Comparison of ENCODE assay signal across 16 cellular contexts in the genomic region with DNA sequence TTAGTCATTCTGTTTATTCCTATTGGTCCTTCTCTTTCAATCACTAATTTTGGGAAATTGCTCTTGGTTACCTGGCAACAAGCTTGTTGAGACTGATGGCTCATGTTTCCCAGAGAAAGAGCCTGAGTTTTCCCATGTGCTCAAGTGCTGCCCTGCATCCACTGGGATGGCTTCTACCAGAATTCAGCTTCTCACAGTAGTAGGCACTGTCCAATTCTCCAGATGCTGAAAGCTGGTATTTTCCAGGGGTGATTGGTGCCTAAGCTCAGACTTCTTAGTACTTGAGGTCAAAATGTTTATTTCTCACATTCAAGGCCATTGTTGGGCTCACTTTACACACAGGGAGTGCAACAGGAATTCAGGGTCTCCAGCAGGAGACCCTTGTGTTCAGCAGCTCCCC. TPM values are rescaled to one million over a fixed set of nuclear protein-coding genes. Genes with fewer than 3 reads are reported as not detected.
"Had no signal": no experiment of that assay in that cellular context is flagged by ENCODE, and none has a peak within 500 bp of the region (broad histone marks: within the 10 kb centered on the region; RNA-seq: fewer than 3 reads in every experiment).

No MANE protein-coding gene starts in this region.

- H2AFZ ChIP-seq: hepatocyte had no signal

- H3K79me2 ChIP-seq: hepatocyte had no signal

- H3K9me3 Mint-ChIP-seq: activated CD4-positive, alpha-beta T cell treated with anti-CD3 and anti-CD28 coated beads, Interleukin-2, amount 10 ng/mL, durations not matched to agents 24 days and 14 days; activated CD8-positive, alpha-beta T cell treated with anti-CD3 and anti-CD28 coated beads for 36 hours; activated naive CD8-positive, alpha-beta T cell treated with anti-CD3 and anti-CD28 coated beads, Interleukin-2, amount 10 ng/mL, durations not matched to agents 7 days and 5 days; activated T-helper 17 cell treated with anti-CD3 and anti-CD28 coated beads, Interleukin-2, amount 50 U/mL, for 72 hours; natural killer cell treated with Interleukin-12 subunit alpha and Interleukin-12 subunit beta and Interleukin-15 and Interleukin-18, amount 100 ng/mL, for 72 hours had no signal

- H3K27ac ChIP-seq: brain microvascular endothelial cell, dorsolateral prefrontal cortex, foreskin keratinocyte, hepatocyte, spleen had no signal

- DNase-seq: activated CD4-positive, alpha-beta T cell treated with anti-CD3 and anti-CD28 coated beads, Interleukin-2, amount 10 ng/mL, durations not matched to agents 24 days and 14 days; activated CD8-positive, alpha-beta T cell treated with anti-CD3 and anti-CD28 coated beads for 36 hours; activated naive CD4-positive, alpha-beta T cell treated with Interleukin-2 at 50 U/mL for 16 hours; activated naive CD8-positive, alpha-beta T cell treated with anti-CD3 and anti-CD28 coated beads, Interleukin-2, amount 10 ng/mL, durations not matched to agents 7 days and 5 days; activated T-cell treated with anti-CD3 and anti-CD28 coated beads, Interleukin-2, amount 50 U/mL, for 1 hour; brain microvascular endothelial cell; central memory CD4-positive, alpha-beta T cell; dorsolateral prefrontal cortex; foreskin keratinocyte; spleen; stimulated activated CD4-positive, alpha-beta T cell treated with anti-CD3 and anti-CD28 coated beads, Interleukin-4, amount 100 ng/mL, for 4 hours; stimulated activated naive CD4-positive, alpha-beta T cell had no signal

- H3K4me3 Mint-ChIP-seq: activated CD4-positive, alpha-beta T cell treated with anti-CD3 and anti-CD28 coated beads, Interleukin-2, amount 10 ng/mL, durations not matched to agents 24 days and 14 days; activated CD8-positive, alpha-beta T cell treated with anti-CD3 and anti-CD28 coated beads for 36 hours; activated naive CD8-positive, alpha-beta T cell treated with anti-CD3 and anti-CD28 coated beads, Interleukin-2, amount 10 ng/mL, durations not matched to agents 7 days and 5 days; activated T-helper 17 cell treated with anti-CD3 and anti-CD28 coated beads, Interleukin-2, amount 50 U/mL, for 72 hours; natural killer cell treated with Interleukin-12 subunit alpha and Interleukin-12 subunit beta and Interleukin-15 and Interleukin-18, amount 100 ng/mL, for 72 hours had no signal

- H3K36me3 ChIP-seq: brain microvascular endothelial cell, spleen had no signal

- H3K9me3 ChIP-seq: spleen had no signal

- H3K27me3 ChIP-seq: brain microvascular endothelial cell, dorsolateral prefrontal cortex, foreskin keratinocyte, hepatocyte, spleen had no signal

- FAIRE-seq: colon had no signal

- ATAC-seq: activated T-helper 17 cell treated with anti-CD3 and anti-CD28 coated beads, Interleukin-2, amount 50 U/mL, for 72 hours; foreskin keratinocyte had no signal

- H3K4me2 ChIP-seq: hepatocyte had no signal

- H3K27ac Mint-ChIP-seq: activated CD4-positive, alpha-beta T cell treated with anti-CD3 and anti-CD28 coated beads, Interleukin-2, amount 10 ng/mL, durations not matched to agents 24 days and 14 days; activated CD8-positive, alpha-beta T cell treated with anti-CD3 and anti-CD28 coated beads for 36 hours; activated naive CD8-positive, alpha-beta T cell treated with anti-CD3 and anti-CD28 coated beads, Interleukin-2, amount 10 ng/mL, durations not matched to agents 7 days and 5 days; activated T-helper 17 cell treated with anti-CD3 and anti-CD28 coated beads, Interleukin-2, amount 50 U/mL, for 72 hours; natural killer cell treated with Interleukin-12 subunit alpha and Interleukin-12 subunit beta and Interleukin-15 and Interleukin-18, amount 100 ng/mL, for 72 hours had no signal

- H3K4me3 ChIP-seq: dorsolateral prefrontal cortex, hepatocyte, spleen had no signal

RNA-seq across cellular contexts. Expression of a gene that starts 29.1 kb away (rescaled TPM):
- total RNA-seq: activated CD4-positive, alpha-beta T cell treated with anti-CD3 and anti-CD28 coated beads, Interleukin-2, amount 10 ng/mL, durations not matched to agents 24 days and 14 days; natural killer cell treated with Interleukin-12 subunit alpha and Interleukin-12 subunit beta and Interleukin-15 and Interleukin-18, amount 100 ng/mL, for 72 hours had no signal
